Comparison of ENCODE assay signal across 27 cellular contexts in the genomic region with DNA sequence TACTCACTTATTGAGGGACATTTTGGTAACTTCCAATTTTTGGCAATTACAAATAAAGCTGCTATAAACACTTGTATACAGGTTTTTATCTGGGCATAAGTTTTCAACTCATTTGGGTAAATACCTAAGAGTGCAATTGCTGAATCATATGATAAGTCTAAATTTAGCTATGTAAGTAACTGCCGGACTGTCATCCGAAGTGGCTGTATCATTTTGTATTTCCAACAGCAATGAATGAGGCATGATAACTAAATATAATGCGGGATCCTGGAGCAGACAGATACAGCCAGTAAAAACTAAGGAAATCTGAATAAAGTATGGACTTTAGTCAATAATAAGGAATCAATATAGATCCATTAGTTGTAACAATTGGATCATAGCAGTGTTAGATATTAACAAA.
"Had no signal": no experiment of that assay in that cellular context is flagged by ENCODE, and none has a peak within 500 bp of the region (broad histone marks: within the 10 kb centered on the region; RNA-seq: fewer than 3 reads in every experiment).

No MANE protein-coding gene starts in this region.

- ATAC-seq: activated CD4-positive, CD25-positive, alpha-beta regulatory T cell treated with anti-CD3 and anti-CD28 coated beads, Interleukin-2, amount 50 U/mL, for 24 hours; activated CD8-positive, alpha-beta T cell treated with anti-CD3 and anti-CD28 coated beads for 36 hours; activated T-cell treated with anti-CD3 and anti-CD28 coated beads, Interleukin-2, amount 50 U/mL, for 4 hours; activated T-helper 17 cell treated with anti-CD3 and anti-CD28 coated beads, Interleukin-2, amount 50 U/mL, for 72 hours; effector memory CD8-positive, alpha-beta T cell; T-helper 17 cell had no signal

- DNase-seq: activated B cell treated with CpG ODN at 0.5 μM for 24 hours; activated CD4-positive, alpha-beta T cell treated with anti-CD3 and anti-CD28 coated beads for 48 hours; activated CD4-positive, alpha-beta T cell treated with anti-CD3 and anti-CD28 coated beads, Interleukin-2, amount 50 U/mL, for 1 hour; activated CD4-positive, alpha-beta T cell treated with anti-CD3 and anti-CD28 coated beads, Interleukin-2, amount 50 U/mL, for 48 hours; activated CD8-positive, alpha-beta memory T cell treated with anti-CD3 and anti-CD28 coated beads for 24 hours; activated CD8-positive, alpha-beta T cell treated with anti-CD3 and anti-CD28 coated beads for 36 hours; activated effector memory CD4-positive, alpha-beta T cell treated with Interleukin-2 at 50 U/mL for 16 hours; activated gamma-delta T cell treated with Interleukin-2 at 50 U/mL for 16 hours; activated naive CD4-positive, alpha-beta T cell treated with anti-CD3 and anti-CD28 coated beads, Interleukin-2, amount 50 U/mL, for 16 hours; activated naive CD4-positive, alpha-beta T cell treated with Interleukin-2 at 50 U/mL for 16 hours; activated T-cell treated with anti-CD3 and anti-CD28 coated beads, Interleukin-2, amount 50 U/mL, for 4 hours; amniotic stem cell; anterior cingulate cortex; brain microvascular endothelial cell; caudate nucleus; cortex of kidney; dermis blood vessel endothelial cell; effector CD4-positive, alpha-beta T cell; effector memory CD8-positive, alpha-beta T cell; foreskin fibroblast; T-helper 1 cell; T-helper 17 cell; T1000; WERI-Rb-1 had no signal

- H3K27ac ChIP-seq: brain microvascular endothelial cell, epithelial cell of prostate, WERI-Rb-1 had no signal

- H3K36me3 ChIP-seq: brain microvascular endothelial cell, WERI-Rb-1 had no signal

- H3K27me3 ChIP-seq: brain microvascular endothelial cell had no signal
